Comparison of ENCODE assay signal across 22 cellular contexts in genomic region chr11:98679673-98680072, GRCh38.
"Had no signal": no experiment of that assay in that cellular context is flagged by ENCODE, and none has a peak within 500 bp of the region (broad histone marks: within the 10 kb centered on the region; RNA-seq: fewer than 3 reads in every experiment).

No MANE protein-coding gene starts in this region.

- H3K9me3 ChIP-seq: esophagus squamous epithelium, psoas muscle, thyroid gland, vagina had no signal

- H3K4me3 ChIP-seq: coronary artery, esophagus squamous epithelium, lower lobe of right lung, psoas muscle, sigmoid colon, stomach, thyroid gland, vagina had no signal

- H3K27me3 ChIP-seq: esophagus squamous epithelium, sigmoid colon, stomach, thyroid gland, vagina had no signal

- H3K36me3 ChIP-seq: esophagus squamous epithelium, lower lobe of right lung, sigmoid colon, stomach, thyroid gland, vagina had no signal

- H3K4me1 ChIP-seq: esophagus squamous epithelium, lower lobe of right lung, psoas muscle, sigmoid colon, stomach, thyroid gland, vagina had no signal

- DNase-seq: dermis blood vessel endothelial cell; effector memory CD4-positive, alpha-beta T cell; erythroblast; esophagus squamous epithelium; foreskin melanocyte; hypothalamus; left colon; left ventricle myocardium superior; lower lobe of right lung; natural killer cell; nucleus accumbens; psoas muscle; right cardiac atrium; sigmoid colon; stimulated activated CD4-positive, alpha-beta T cell treated with anti-CD3 and anti-CD28 coated beads, Interleukin-2, amount 100 ng/mL, for 24 hours; stimulated activated CD4-positive, alpha-beta T cell treated with anti-CD3 and anti-CD28 coated beads, Interleukin-4, amount 100 ng/mL, for 24 hours; stimulated activated naive CD4-positive, alpha-beta T cell treated with Interleukin-2 at 50 U/mL for 16 hours; stomach; thyroid gland; trophoblast cell had no signal

- H3K27ac ChIP-seq: coronary artery, esophagus squamous epithelium, lower lobe of right lung, psoas muscle, sigmoid colon, stomach, thyroid gland, vagina had no signal
